19 cellular contexts compared by ENCODE assay signal in genomic region chrX:121455890-121456289, GRCh38.
DNase-seq lines count a peak whose midpoint lies in the region; ATAC-seq and TF ChIP-seq lines count a peak whose summit lies in the region.
"Had no signal": no experiment of that assay in that cellular context is flagged by ENCODE, and none has a peak within 500 bp of the region (broad histone marks: within the 10 kb centered on the region; RNA-seq: fewer than 3 reads in every experiment).

No MANE protein-coding gene starts in this region.

- no peaks in the 10 kb centered on the region for H3F3A ChIP-seq in OCI-LY1 (ENCODE audit: insufficient read depth, low read length)

- TF ChIP-seq EP300 in suprapubic skin (IDR thresholded peaks at IDR 0.05) = no peak

- no peaks in the 10 kb centered on the region for H3K27me3 Mint-ChIP-seq in naive thymus-derived CD8-positive, alpha-beta T cell
- H3K27me3 Mint-ChIP-seq: CD4-positive, alpha-beta T cell; central memory CD8-positive, alpha-beta T cell; stimulated activated naive CD8-positive, alpha-beta T cell treated with anti-CD3 and anti-CD28 coated beads, Interleukin-15, amount 100 ng/mL, for 72 hours had no signal

- TF ChIP-seq POLR2A in suprapubic skin (IDR thresholded peaks at IDR 0.05) = no peak

- no peaks in the 10 kb centered on the region for H3K36me3 ChIP-seq in GM06990 (ENCODE audit: control insufficient read depth, insufficient read depth, low read length)
- peaks cover 12% of the 10 kb centered on the region for H3K36me3 ChIP-seq in OCI-LY1 (ENCODE audit: insufficient read depth, low read length)
- no peaks in the 10 kb centered on the region for H3K36me3 ChIP-seq in suprapubic skin
- H3K36me3 ChIP-seq: neural progenitor cell, upper lobe of right lung had no signal

- peaks cover 43% of the 10 kb centered on the region for H3K4me1 ChIP-seq in OCI-LY1 (ENCODE audit: insufficient read depth, low read length, severe bottlenecking)
- no peaks in the 10 kb centered on the region for H3K4me1 ChIP-seq in suprapubic skin
- H3K4me1 ChIP-seq: neural progenitor cell, upper lobe of right lung had no signal

- no peaks in the 10 kb centered on the region; the same call in 1 of the 2 replicates for H3K79me2 ChIP-seq in OCI-LY1 (ENCODE audit: insufficient read depth, low read length)

- 65% methylated on average over 1 of the region's 1 CpG for WGBS in suprapubic skin

- H3K4me3 ChIP-seq in GM06990 (replicated peaks; ENCODE audit: low read depth, low read length) = no peak overlapping the region
- peak overlapping the region; percentile 53 for H3K4me3 ChIP-seq in OCI-LY1 (ENCODE audit: low read depth, low read length, poor library complexity, severe bottlenecking)
- H3K4me3 ChIP-seq in suprapubic skin = no peak overlapping the region
- H3K4me3 ChIP-seq: neural progenitor cell, upper lobe of right lung had no signal

- POLR2A ChIA-PET in naive thymus-derived CD8-positive, alpha-beta T cell (lab: Charles Lee) = no interaction called here

- H3K9me3 ChIP-seq in OCI-LY1 (ENCODE audit: low read length) = no peaks in the 10 kb centered on the region
- H3K9me3 ChIP-seq in suprapubic skin = no peaks in the 10 kb centered on the region
- H3K9me3 ChIP-seq: upper lobe of right lung had no signal

- H4K20me1 ChIP-seq in OCI-LY1 (ENCODE audit: insufficient read depth, low read length) = no peaks in the 10 kb centered on the region

- no peak overlapping the region for H3K27ac Mint-ChIP-seq in naive thymus-derived CD8-positive, alpha-beta T cell
- H3K27ac Mint-ChIP-seq: activated T-helper 2 cell treated with anti-CD3 and anti-CD28 coated beads, Interferon-gamma antibody, Interleukin-2, Interleukin-4, amounts not matched to agents 10 μg/mL and 5 μg/mL and 100 μg/mL, durations not matched to agents 14 hours and 24 hours and 36 hours; CD4-positive, alpha-beta T cell; H9; neural progenitor cell; stimulated activated naive CD8-positive, alpha-beta T cell treated with anti-CD3 and anti-CD28 coated beads, Interleukin-15, amount 100 ng/mL, for 72 hours had no signal

- no peak overlapping the region for H2AFZ ChIP-seq in OCI-LY1 (ENCODE audit: low read length)
- H2AFZ ChIP-seq: neural progenitor cell had no signal

- no peaks in the 10 kb centered on the region for H3K9me2 ChIP-seq in OCI-LY1 (ENCODE audit: low read depth, low read length)

- H3K9ac ChIP-seq in OCI-LY1 (ENCODE audit: low read length) = peak overlapping the region; percentile 59
- H3K9ac ChIP-seq: neural progenitor cell had no signal

- H3K4me1 Mint-ChIP-seq in naive thymus-derived CD8-positive, alpha-beta T cell = no peaks in the 10 kb centered on the region
- H3K4me1 Mint-ChIP-seq: central memory CD8-positive, alpha-beta T cell; H9; neural progenitor cell had no signal

- TF ChIP-seq CTCF in GM06990 (IDR thresholded peaks at IDR 0.05; ENCODE audit: insufficient read depth, low read length, poor library complexity, severe bottlenecking) (no peak), OCI-LY1 (IDR thresholded peaks at IDR 0.05; ENCODE audit: low read length) (no peak), suprapubic skin (IDR thresholded peaks at IDR 0.05) (no peak)

- peak overlapping the region; percentile 79 for H3K4me2 ChIP-seq in OCI-LY1 (ENCODE audit: low read length)
- H3K4me2 ChIP-seq: neural progenitor cell had no signal

- DNase-seq in GM06990 (ENCODE audit: extremely low read depth, insufficient read length) (peak; percentile 13), NCI-H2081 (lab: John Stamatoyannopoulos, UW) (no peak), suprapubic skin (ENCODE audit: low spot score in 2 of 2) (no peak), NCI-H2196 (lab: John Stamatoyannopoulos, UW; ENCODE audit: unreplicated experiment) (no peak)
- no peak for DNase-seq in naive thymus-derived CD8-positive, alpha-beta T cell
- DNase-seq: CD4-positive, alpha-beta T cell; EL; H9; islet precursor cell; NCI-H1105 treated with DMSO at 0.1 percent for 48 hours; NCI-H2171 treated with DMSO at 0.1 percent for 48 hours; stimulated activated naive CD8-positive, alpha-beta T cell treated with anti-CD3 and anti-CD28 coated beads, Interleukin-15, amount 100 ng/mL, for 72 hours; upper lobe of right lung had no signal

- H3K27ac ChIP-seq in OCI-LY1 (ENCODE audit: low read depth, low read length, poor library complexity, severe bottlenecking) (peak overlapping the region; percentile 97), suprapubic skin (no peak overlapping the region)
- H3K27ac ChIP-seq: neural progenitor cell, upper lobe of right lung had no signal

- no peak overlapping the region for H3K4me3 Mint-ChIP-seq in naive thymus-derived CD8-positive, alpha-beta T cell
- H3K4me3 Mint-ChIP-seq: CD4-positive, alpha-beta T cell; central memory CD8-positive, alpha-beta T cell; H9; neural progenitor cell; stimulated activated naive CD8-positive, alpha-beta T cell treated with anti-CD3 and anti-CD28 coated beads, Interleukin-15, amount 100 ng/mL, for 72 hours had no signal

- no peaks in the 10 kb centered on the region for H3K27me3 ChIP-seq in GM06990 (replicated peaks; ENCODE audit: control insufficient read depth, insufficient read depth, low read length)
- no peaks in the 10 kb centered on the region for H3K27me3 ChIP-seq in OCI-LY1 (ENCODE audit: insufficient read depth, low read length)
- no peaks in the 10 kb centered on the region for H3K27me3 ChIP-seq in suprapubic skin
- H3K27me3 ChIP-seq: neural progenitor cell, upper lobe of right lung had no signal

- ATAC-seq in GM19395 (IDR thresholded peaks at IDR 0.05; ENCODE audit: unreplicated experiment) (peak; percentile 51), HG02938 (IDR thresholded peaks at IDR 0.05; ENCODE audit: unreplicated experiment) (peak; percentile 44)
- no peak for ATAC-seq in naive thymus-derived CD8-positive, alpha-beta T cell
- ATAC-seq: stimulated activated naive CD8-positive, alpha-beta T cell treated with anti-CD3 and anti-CD28 coated beads, Interleukin-15, amount 100 ng/mL, for 72 hours; upper lobe of right lung had no signal

- peaks cover 0 to 4% (median 0%) of the 10 kb centered on the region in 9 donors for H3K9me3 Mint-ChIP-seq in naive thymus-derived CD8-positive, alpha-beta T cell
- H3K9me3 Mint-ChIP-seq: activated T-helper 2 cell treated with anti-CD3 and anti-CD28 coated beads, Interferon-gamma antibody, Interleukin-2, Interleukin-4, amounts not matched to agents 10 μg/mL and 5 μg/mL and 100 μg/mL, durations not matched to agents 14 hours and 24 hours and 36 hours; CD4-positive, alpha-beta T cell; central memory CD8-positive, alpha-beta T cell; stimulated activated naive CD8-positive, alpha-beta T cell treated with anti-CD3 and anti-CD28 coated beads, Interleukin-15, amount 100 ng/mL, for 72 hours had no signal

- no peaks in the 10 kb centered on the region for H3K36me3 Mint-ChIP-seq in naive thymus-derived CD8-positive, alpha-beta T cell
- H3K36me3 Mint-ChIP-seq: neural progenitor cell had no signal

Comparison
In these comparisons a context has a peak if more than half of its experiments do, and no peak if none do; other contexts are left out.
1. ATAC-seq: peak in GM19395 (single experiment) and HG02938 (single experiment); none in naive thymus-derived CD8-positive, alpha-beta T cell (0 of 2).